ENCODE assay signal across 21 cellular contexts in the genomic region with DNA sequence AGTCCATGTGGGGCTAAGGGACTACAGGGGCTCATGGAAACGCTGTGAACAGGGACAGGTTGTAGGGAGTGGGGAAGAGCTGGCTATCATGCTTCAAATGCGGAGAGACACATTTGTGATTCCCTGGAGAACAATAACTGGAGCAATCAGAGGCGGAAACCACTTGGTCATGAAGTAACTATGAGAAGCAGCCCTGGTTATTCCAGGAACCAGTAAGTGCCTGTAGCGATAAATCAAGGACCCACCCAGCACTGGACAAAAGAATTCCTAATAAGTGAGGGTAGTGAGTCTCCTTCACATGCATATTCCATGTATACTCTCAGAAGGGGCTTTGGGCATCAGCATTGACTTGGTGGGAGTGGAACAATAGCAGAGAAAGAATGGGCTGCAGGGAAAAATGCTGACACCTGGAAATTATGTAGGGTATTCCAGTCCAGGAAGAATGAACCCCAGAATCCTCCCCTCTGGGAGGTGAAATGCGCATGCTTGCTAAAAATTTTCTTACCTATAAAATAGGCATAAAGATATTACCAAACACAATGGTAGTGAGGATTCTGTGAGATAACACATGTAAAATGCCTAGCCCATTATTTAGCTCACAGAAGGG.
"Had no signal": no experiment of that assay in that cellular context is flagged by ENCODE, and none has a peak within 500 bp of the region (broad histone marks: within the 10 kb centered on the region; RNA-seq: fewer than 3 reads in every experiment).

No MANE protein-coding gene starts in this region.

- H3K4me1 Mint-ChIP-seq: activated naive CD4-positive, alpha-beta T cell treated with anti-CD3 and anti-CD28 coated beads, Interleukin-2, amount 50 U/mL, for 24 hours; natural killer cell; stimulated activated effector memory CD8-positive, alpha-beta T cell treated with anti-CD3 and anti-CD28 coated beads, Interleukin-12 subunit alpha, Interleukin-12 subunit beta, amount 100 ng/mL, for 72 hours had no signal

- H3K4me3 Mint-ChIP-seq: activated naive CD4-positive, alpha-beta T cell treated with anti-CD3 and anti-CD28 coated beads, Interleukin-2, amount 50 U/mL, for 24 hours; activated T-cell treated with anti-CD3 and anti-CD28 coated beads, Interleukin-2, amount 50 U/mL, for 72 hours; dendritic cell treated with granulocyte-macrophage colony-stimulating factor and Interleukin-4, amounts not matched to agents 40 ng/mL and 50 ng/mL, for 4 days; natural killer cell; stimulated activated effector memory CD8-positive, alpha-beta T cell treated with anti-CD3 and anti-CD28 coated beads, Interleukin-12 subunit alpha, Interleukin-12 subunit beta, amount 100 ng/mL, for 72 hours had no signal

- H3K27me3 Mint-ChIP-seq: activated naive CD4-positive, alpha-beta T cell treated with anti-CD3 and anti-CD28 coated beads, Interleukin-2, amount 50 U/mL, for 24 hours had no signal

- DNase-seq: activated CD4-positive, alpha-beta T cell treated with anti-CD3 and anti-CD28 coated beads for 48 hours; activated CD4-positive, CD25-positive, alpha-beta regulatory T cell; activated CD8-positive, alpha-beta memory T cell treated with anti-CD3 and anti-CD28 coated beads, Interleukin-2, amount 50 U/mL, for 4 hours; activated effector memory CD4-positive, alpha-beta T cell treated with anti-CD3 and anti-CD28 coated beads, Interleukin-2, amount 50 U/mL, for 16 hours; activated T-cell treated with anti-CD3 and anti-CD28 coated beads, Interleukin-2, amount 50 U/mL, for 72 hours; effector CD8-positive, alpha-beta T cell; hippocampal formation; left colon; natural killer cell; pancreas; stimulated activated CD4-positive, alpha-beta T cell treated with anti-CD3 and anti-CD28 coated beads, Interleukin-4, amount 100 ng/mL, for 24 hours; stomach; T1000; trophoblast cell had no signal

- H3K27ac ChIP-seq: esophagus muscularis mucosa, neutrophil, pancreas, stomach had no signal

- H3K27me3 ChIP-seq: esophagus muscularis mucosa, pancreas, stomach had no signal

- H3K36me3 ChIP-seq: esophagus muscularis mucosa, neutrophil, pancreas, stomach had no signal

- H3K36me3 Mint-ChIP-seq: activated naive CD4-positive, alpha-beta T cell treated with anti-CD3 and anti-CD28 coated beads, Interleukin-2, amount 50 U/mL, for 24 hours; natural killer cell; stimulated activated effector memory CD8-positive, alpha-beta T cell treated with anti-CD3 and anti-CD28 coated beads, Interleukin-12 subunit alpha, Interleukin-12 subunit beta, amount 100 ng/mL, for 72 hours had no signal

- H3K9me3 ChIP-seq: esophagus muscularis mucosa, neutrophil, pancreas, stomach had no signal

- H3K9me3 Mint-ChIP-seq: activated naive CD4-positive, alpha-beta T cell treated with anti-CD3 and anti-CD28 coated beads, Interleukin-2, amount 50 U/mL, for 24 hours; activated T-cell treated with anti-CD3 and anti-CD28 coated beads, Interleukin-2, amount 50 U/mL, for 72 hours; dendritic cell treated with granulocyte-macrophage colony-stimulating factor and Interleukin-4, amounts not matched to agents 40 ng/mL and 50 ng/mL, for 4 days; natural killer cell; stimulated activated effector memory CD8-positive, alpha-beta T cell treated with anti-CD3 and anti-CD28 coated beads, Interleukin-12 subunit alpha, Interleukin-12 subunit beta, amount 100 ng/mL, for 72 hours had no signal

- H3K4me1 ChIP-seq: pancreas had no signal

- ATAC-seq: activated T-cell treated with anti-CD3 and anti-CD28 coated beads, Interleukin-2, amount 50 U/mL, for 72 hours; left colon; natural killer cell; pancreas; sciatic nerve; stimulated activated effector memory CD8-positive, alpha-beta T cell treated with anti-CD3 and anti-CD28 coated beads, Interleukin-12 subunit alpha, Interleukin-12 subunit beta, amount 100 ng/mL, for 72 hours had no signal

- H3K4me3 ChIP-seq: esophagus muscularis mucosa, lung, pancreas, stomach had no signal

- H3K27ac Mint-ChIP-seq: activated naive CD4-positive, alpha-beta T cell treated with anti-CD3 and anti-CD28 coated beads, Interleukin-2, amount 50 U/mL, for 24 hours; activated T-cell treated with anti-CD3 and anti-CD28 coated beads, Interleukin-2, amount 50 U/mL, for 72 hours; dendritic cell treated with granulocyte-macrophage colony-stimulating factor and Interleukin-4, amounts not matched to agents 40 ng/mL and 50 ng/mL, for 4 days; natural killer cell; stimulated activated effector memory CD8-positive, alpha-beta T cell treated with anti-CD3 and anti-CD28 coated beads, Interleukin-12 subunit alpha, Interleukin-12 subunit beta, amount 100 ng/mL, for 72 hours had no signal
